In genomic region chr2:143110759-143111428, GRCh38 we compare ENCODE assay signal across 8 cellular contexts. TPM values are rescaled to one million over a fixed set of nuclear protein-coding genes. Genes with fewer than 3 reads are reported as not detected.
DNase-seq lines count a peak whose midpoint lies in the region; ATAC-seq and TF ChIP-seq lines count a peak whose summit lies in the region.

No MANE protein-coding gene starts in this region.

- H2BK15ac ChIP-seq in neuronal stem cell (ENCODE audit: low read length): no peak overlapping the region

- peak; percentile 33 for DNase-seq in DMS114 treated with DMSO at 0.1 percent for 48 hours (lab: John Stamatoyannopoulos, UW; ENCODE audit: unreplicated experiment)
- peak; percentile 40 for DNase-seq in HPDE6-E6E7 (ENCODE audit: extremely low spot score)
- DNase-seq in activated T-cell treated with anti-CD3 and anti-CD28 coated beads for 48 hours (ENCODE audit: low read depth): peak; percentile 20
- DNase-seq in fibroblast of lung (ENCODE audit: low read depth in 2 of 2): peak; percentile 63 to 78
- peak; percentile 72 for DNase-seq in neuronal stem cell (ENCODE audit: low spot score)
- no peak for DNase-seq in thoracic aorta (ENCODE audit: low spot score)

- WGBS in neuronal stem cell (ENCODE audit: extremely low coverage in 2 of 2, insufficient read length in 2 of 2, insufficient replicate concordance in 1 of 2), 2 donors: no CpG with 5 or more reads among the region's 6 CpGs

- H3F3A ChIP-seq in OCI-LY1 (ENCODE audit: insufficient read depth, low read length): no peaks in the 10 kb centered on the region

- H2BK5ac ChIP-seq in neuronal stem cell (ENCODE audit: low read length): no peak overlapping the region

- H3K4ac ChIP-seq in neuronal stem cell (ENCODE audit: low read length): no peak overlapping the region

- no peaks in the 10 kb centered on the region for H3K9me2 ChIP-seq in OCI-LY1 (ENCODE audit: low read depth, low read length)

- no peak overlapping the region for H3K23ac ChIP-seq in neuronal stem cell (ENCODE audit: low read depth, low read length, poor library complexity)

- H3K79me2 ChIP-seq in OCI-LY1 (ENCODE audit: insufficient read depth, low read length) (no peaks in the 10 kb centered on the region), fibroblast of lung (ENCODE audit: control insufficient read depth, insufficient read depth, low read length) (no peaks in the 10 kb centered on the region)

- H3K4me3 ChIP-seq in OCI-LY1 (ENCODE audit: low read depth, low read length, poor library complexity, severe bottlenecking) (no peak overlapping the region), fibroblast of lung (replicated peaks in 1 of 4; ENCODE audit: control extremely low read depth in 1 of 4, insufficient read depth in 1 of 4, low read depth in 3 of 4, low read length in 4 of 4) (no peak overlapping the region), neuronal stem cell (ENCODE audit: low read length in 2 of 2) (no peak overlapping the region), thoracic aorta (no peak overlapping the region)

- H3K27ac ChIP-seq in OCI-LY1 (ENCODE audit: low read depth, low read length, poor library complexity, severe bottlenecking) (no peak overlapping the region), fibroblast of lung (ENCODE audit: insufficient read depth, low read length) (no peak overlapping the region), neuronal stem cell (replicated peaks; ENCODE audit: low read length) (no peak overlapping the region), thoracic aorta (no peak overlapping the region)

- H2AK5ac ChIP-seq in neuronal stem cell (ENCODE audit: low read depth, low read length): no peak overlapping the region

- H3K9me3 ChIP-seq in OCI-LY1 (ENCODE audit: low read length) (no peaks in the 10 kb centered on the region), fibroblast of lung (ENCODE audit: control insufficient read depth, insufficient read depth, low read depth, low read length) (no peaks in the 10 kb centered on the region), neuronal stem cell (replicated peaks in 1 of 2; ENCODE audit: control insufficient read depth in 2 of 2, insufficient read depth in 1 of 2, low read depth in 1 of 2, low read length in 2 of 2) (no peaks in the 10 kb centered on the region), thoracic aorta (no peaks in the 10 kb centered on the region)

- H3K4me2 ChIP-seq in OCI-LY1 (ENCODE audit: low read length) (peak overlapping the region; percentile 27; the same call in 1 of the 2 replicates), fibroblast of lung (ENCODE audit: extremely low read depth, insufficient read depth, low read length) (no peak overlapping the region), neuronal stem cell (ENCODE audit: insufficient read depth, low read length, poor library complexity, severe bottlenecking) (no peak overlapping the region)

- H3K4me1 ChIP-seq in OCI-LY1 (ENCODE audit: insufficient read depth, low read length, severe bottlenecking): peaks cover 11% of the 10 kb centered on the region
- H3K4me1 ChIP-seq in fibroblast of lung (ENCODE audit: control insufficient read depth, extremely low read depth, insufficient read depth, low read length): no peaks in the 10 kb centered on the region
- H3K4me1 ChIP-seq in neuronal stem cell (ENCODE audit: control insufficient read depth in 2 of 2, insufficient read depth in 1 of 2, low read depth in 1 of 2, low read length in 2 of 2): no peaks in the 10 kb centered on the region
- H3K4me1 ChIP-seq in thoracic aorta (ENCODE audit: control insufficient read depth in 1 of 2, low read depth in 2 of 2): no peaks in the 10 kb centered on the region

- no peak overlapping the region for H3K14ac ChIP-seq in neuronal stem cell (ENCODE audit: low read length)

- H3K79me1 ChIP-seq in neuronal stem cell (ENCODE audit: low read depth, low read length): no peaks in the 10 kb centered on the region

- H2BK120ac ChIP-seq in neuronal stem cell (ENCODE audit: low read depth, low read length): no peak overlapping the region

- ATAC-seq in GM21367 (IDR thresholded peaks at IDR 0.05; ENCODE audit: unreplicated experiment) (peak; percentile 92), thoracic aorta (ENCODE audit: insufficient number of reproducible peaks, low FRiP score, low read depth) (peak; percentile 31)

- no peak overlapping the region for H3K9ac ChIP-seq in OCI-LY1 (ENCODE audit: low read length)
- H3K9ac ChIP-seq in fibroblast of lung (ENCODE audit: insufficient read depth, low read length): no peak overlapping the region
- no peak overlapping the region for H3K9ac ChIP-seq in neuronal stem cell (ENCODE audit: low read depth, low read length, poor library complexity)

- H3K27me3 ChIP-seq in OCI-LY1 (ENCODE audit: insufficient read depth, low read length) (no peaks in the 10 kb centered on the region), fibroblast of lung (ENCODE audit: control insufficient read depth, insufficient read depth, low read length) (no peaks in the 10 kb centered on the region), neuronal stem cell (ENCODE audit: control insufficient read depth in 3 of 3, insufficient read depth in 3 of 3, low read depth in 1 of 3, low read length in 3 of 3) (no peaks in the 10 kb centered on the region), thoracic aorta (replicated peaks; ENCODE audit: insufficient read depth) (no peaks in the 10 kb centered on the region)

- TF ChIP-seq CTCF in OCI-LY1 (IDR thresholded peaks at IDR 0.05; ENCODE audit: low read length) (peak; percentile 90), fibroblast of lung (conservative IDR thresholded peaks at IDR 0.05 in 1 of 2, IDR thresholded peaks at IDR 0.05 in 1 of 2; ENCODE audit: low read depth in 1 of 2, low read length in 2 of 2) (peak; percentile 56 to 65), thoracic aorta (IDR thresholded peaks at IDR 0.05) (peak; percentile 50)

- no peak overlapping the region for H2BK12ac ChIP-seq in neuronal stem cell (ENCODE audit: low read length)

- no peak overlapping the region for H4K91ac ChIP-seq in neuronal stem cell (ENCODE audit: low read depth, low read length, poor library complexity)

- no peaks in the 10 kb centered on the region for H3K36me3 ChIP-seq in OCI-LY1 (ENCODE audit: insufficient read depth, low read length)
- H3K36me3 ChIP-seq in fibroblast of lung (ENCODE audit: control insufficient read depth, insufficient read depth, low read length): no peaks in the 10 kb centered on the region
- H3K36me3 ChIP-seq in neuronal stem cell (replicated peaks in 1 of 2; ENCODE audit: control insufficient read depth in 2 of 2, insufficient read depth in 2 of 2, low read length in 2 of 2): no peaks in the 10 kb centered on the region
- no peaks in the 10 kb centered on the region for H3K36me3 ChIP-seq in thoracic aorta

- no peaks in the 10 kb centered on the region for H4K20me1 ChIP-seq in OCI-LY1 (ENCODE audit: insufficient read depth, low read length)
- H4K20me1 ChIP-seq in fibroblast of lung (ENCODE audit: control insufficient read depth, extremely low read depth, insufficient read depth, low read length): no peaks in the 10 kb centered on the region

- H4K8ac ChIP-seq in neuronal stem cell (ENCODE audit: low read depth, low read length): no peak overlapping the region

- H2AFZ ChIP-seq in OCI-LY1 (ENCODE audit: low read length): peak overlapping the region; percentile 47; the same call in 1 of the 2 replicates
- H2AFZ ChIP-seq in fibroblast of lung (ENCODE audit: low read length): no peak overlapping the region
- H2AFZ ChIP-seq in neuronal stem cell (ENCODE audit: low read length): peak overlapping the region; percentile 69

- H3K18ac ChIP-seq in neuronal stem cell (ENCODE audit: low read length): no peak overlapping the region

RNA-seq across cellular contexts. Expression of gene ARHGAP15, which starts 18.3 kb away (rescaled TPM):
- under 0.01 TPM in 1 of 2 replicates, not detected in the other for total RNA-seq in fibroblast of lung
- polyA plus RNA-seq in fibroblast of lung: 0.07 and 0.27 TPM in 2 replicates
- not detected in 2 replicates for polyA plus RNA-seq in fibroblast of lung (2012)
- not detected in 2 replicates for polyA minus RNA-seq in fibroblast of lung (ENCODE audit: low replicate concordance)
- 2.5 TPM for polyA plus RNA-seq in neuronal stem cell (2013, experiment 1 of 2)
- 2.2 TPM for polyA plus RNA-seq in neuronal stem cell (2013, experiment 2 of 2)
- 10 to 100 TPM; 11.0 to 11.8 TPM for total RNA-seq in thoracic aorta

Comparison
In these comparisons a context has a peak if more than half of its experiments do, and no peak if none do; other contexts are left out.
1. RNA of gene ARHGAP15, which starts 18.3 kb away (total RNA-seq): 11.0 to 11.8 TPM in thoracic aorta; under 0.01 TPM in fibroblast of lung; every median in the first group is over 10 times any median in the second.
2. Peak in every context shown above with its lines, with median percentiles within 50 percentile points of each other: CTCF ChIP-seq.